In the genomic region with DNA sequence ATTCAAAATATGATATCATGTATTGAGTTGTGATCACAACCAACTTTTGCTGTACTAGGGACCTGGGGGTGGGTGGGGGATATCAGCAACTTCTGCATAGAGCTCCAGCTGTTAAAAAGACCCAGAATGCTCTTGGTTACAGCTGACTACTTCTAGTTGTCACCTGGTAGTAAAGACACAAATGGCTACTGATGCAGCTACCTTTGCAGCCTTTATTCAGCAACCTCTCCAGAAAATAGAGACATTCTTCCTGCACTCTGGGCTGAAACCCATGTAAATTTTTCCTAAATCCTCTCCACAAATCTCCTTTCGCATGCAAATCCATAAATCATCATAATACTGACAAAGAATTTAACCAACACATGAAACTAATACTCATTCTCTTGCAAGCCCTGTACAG, we compare ENCODE assay signal across 16 cellular contexts.
DNase-seq lines count a peak whose midpoint lies in the region; ATAC-seq lines count a peak whose summit lies in the region.
"Had no signal": no experiment of that assay in that cellular context is flagged by ENCODE, and none has a peak within 500 bp of the region (broad histone marks: within the 10 kb centered on the region; RNA-seq: fewer than 3 reads in every experiment).

No MANE protein-coding gene starts in this region.

- H3K4me3 ChIP-seq in HUES64 (ENCODE audit: low read length), result no peak overlapping the region

- no peak overlapping the region for H3K27ac Mint-ChIP-seq in activated CD4-positive, alpha-beta memory T cell treated with anti-CD3 and anti-CD28 coated beads for 36 hours

- CTCF ChIA-PET in activated CD4-positive, alpha-beta memory T cell treated with anti-CD3 and anti-CD28 coated beads for 36 hours (lab: Charles Lee), result no interaction called here

- H3K27me3 ChIP-seq in HUES64 (ENCODE audit: insufficient read depth, low read length), result no peaks in the 10 kb centered on the region
- no peaks in the 10 kb centered on the region for H3K27me3 ChIP-seq in layer of hippocampus (ENCODE audit: control insufficient read depth, insufficient read depth, low read length)

- no peaks in the 10 kb centered on the region for H3K9me3 ChIP-seq in HUES64 (ENCODE audit: insufficient read depth, low read depth, low read length)

- WGBS in HUES64, result 43% methylated on average over 1 of the region's 1 CpG

- peak overlapping the region; percentile 34 for H3K9ac ChIP-seq in HUES64 (ENCODE audit: low read depth, low read length)

- peaks cover 88% of the 10 kb centered on the region for H3K4me1 ChIP-seq in HUES64 (ENCODE audit: insufficient read depth, low read length)

- H3K36me3 ChIP-seq in HUES64 (ENCODE audit: insufficient read depth, low read length), result no peaks in the 10 kb centered on the region

- intact Hi-C loops in activated CD4-positive, alpha-beta memory T cell treated with anti-CD3 and anti-CD28 coated beads for 36 hours (cut with micrococcal nuclease), result no loop called here

- no peaks in the 10 kb centered on the region for H3K9me3 Mint-ChIP-seq in activated CD4-positive, alpha-beta memory T cell treated with anti-CD3 and anti-CD28 coated beads for 36 hours

- ATAC-seq in GM18858 (IDR thresholded peaks at IDR 0.05; ENCODE audit: unreplicated experiment), result no peak
- no peak for ATAC-seq in GM21360 (IDR thresholded peaks at IDR 0.05; ENCODE audit: unreplicated experiment)

- POLR2A ChIA-PET in activated CD4-positive, alpha-beta memory T cell treated with anti-CD3 and anti-CD28 coated beads for 36 hours (lab: Charles Lee), result no interaction called here

- H3K27me3 Mint-ChIP-seq in activated CD4-positive, alpha-beta memory T cell treated with anti-CD3 and anti-CD28 coated beads for 36 hours, result peaks cover 6% of the 10 kb centered on the region

- H3K4me1 Mint-ChIP-seq in activated CD4-positive, alpha-beta memory T cell treated with anti-CD3 and anti-CD28 coated beads for 36 hours (ENCODE audit: low read depth), result no peaks in the 10 kb centered on the region

- no peaks in the 10 kb centered on the region for H3K36me3 Mint-ChIP-seq in activated CD4-positive, alpha-beta memory T cell treated with anti-CD3 and anti-CD28 coated beads for 36 hours

- DNase-seq in retina, result no peak
- DNase-seq in activated CD4-positive, alpha-beta memory T cell treated with anti-CD3 and anti-CD28 coated beads for 36 hours, result no peak
- DNase-seq: ACHN, AML-193, COR-L47, GF-D8, MV-4-11, NCI-H1417 treated with DMSO at 0.1 percent for 48 hours, NCI-H1930, RPMI8226, SIG-M5 had no signal

- H3K4me3 Mint-ChIP-seq in activated CD4-positive, alpha-beta memory T cell treated with anti-CD3 and anti-CD28 coated beads for 36 hours, result no peak overlapping the region

- H3K27ac ChIP-seq in HUES64 (ENCODE audit: low read depth, low read length) (peak overlapping the region; percentile 91), cingulate gyrus (ENCODE audit: low read depth, low read length) (peak overlapping the region; percentile 92), layer of hippocampus (ENCODE audit: low read depth, low read length) (peak overlapping the region; percentile 91)
